Comparison of ENCODE assay signal across 1 cellular context in the genomic region with DNA sequence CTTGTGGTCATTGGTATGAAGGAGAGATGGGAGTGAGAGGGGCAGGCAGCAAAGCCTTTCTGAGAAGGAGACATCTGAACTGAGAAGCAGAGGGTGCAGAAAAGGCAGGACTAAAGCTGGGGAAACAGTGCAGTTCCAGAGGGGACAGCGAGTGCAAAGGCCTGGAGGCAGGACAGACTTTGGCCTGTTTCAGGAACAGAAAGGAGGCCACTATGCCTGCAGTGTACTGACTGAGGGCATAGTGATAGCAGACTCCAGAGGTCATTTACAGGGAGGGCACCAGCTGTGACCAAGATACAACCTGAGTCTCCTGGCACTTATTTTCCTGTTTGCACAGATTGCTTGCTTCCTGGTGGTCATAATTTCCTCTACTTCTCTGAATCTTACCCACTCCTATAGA.
A peak's percentile ranks its signal among the peaks of the same experiment; 100 is the strongest.
TF ChIP-seq lines count a peak whose summit lies in the region.

No MANE protein-coding gene starts in this region.

TF ChIP-seq in HepG2, 621 proteins besides CTCF, POLR2A, EP300 and RAD21 (continued from another document):
- TF ChIP-seq ZNF326 (CRISPR knock-in tag; IDR thresholded peaks at IDR 0.05; ENCODE audit: borderline replicate concordance) (no peak), HNF4A (CRISPR knock-in tag; IDR thresholded peaks at IDR 0.05) (peak; percentile 51), ZFX (CRISPR knock-in tag; IDR thresholded peaks at IDR 0.05; ENCODE audit: low read depth) (0 out of 2 replicates have a peak, but pooled peaks have one; percentile 38), ZNF607 (CRISPR knock-in tag; IDR thresholded peaks at IDR 0.05; ENCODE audit: borderline replicate concordance) (no peak)
- TF ChIP-seq, protein P1, sequence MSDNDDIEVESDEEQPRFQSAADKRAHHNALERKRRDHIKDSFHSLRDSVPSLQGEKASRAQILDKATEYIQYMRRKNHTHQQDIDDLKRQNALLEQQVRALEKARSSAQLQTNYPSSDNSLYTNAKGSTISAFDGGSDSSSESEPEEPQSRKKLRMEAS (IDR thresholded peaks at IDR 0.05), result 0 out of 2 replicates have a peak, but pooled peaks have one; percentile 20
